8 cellular contexts compared by ENCODE assay signal in the genomic region with DNA sequence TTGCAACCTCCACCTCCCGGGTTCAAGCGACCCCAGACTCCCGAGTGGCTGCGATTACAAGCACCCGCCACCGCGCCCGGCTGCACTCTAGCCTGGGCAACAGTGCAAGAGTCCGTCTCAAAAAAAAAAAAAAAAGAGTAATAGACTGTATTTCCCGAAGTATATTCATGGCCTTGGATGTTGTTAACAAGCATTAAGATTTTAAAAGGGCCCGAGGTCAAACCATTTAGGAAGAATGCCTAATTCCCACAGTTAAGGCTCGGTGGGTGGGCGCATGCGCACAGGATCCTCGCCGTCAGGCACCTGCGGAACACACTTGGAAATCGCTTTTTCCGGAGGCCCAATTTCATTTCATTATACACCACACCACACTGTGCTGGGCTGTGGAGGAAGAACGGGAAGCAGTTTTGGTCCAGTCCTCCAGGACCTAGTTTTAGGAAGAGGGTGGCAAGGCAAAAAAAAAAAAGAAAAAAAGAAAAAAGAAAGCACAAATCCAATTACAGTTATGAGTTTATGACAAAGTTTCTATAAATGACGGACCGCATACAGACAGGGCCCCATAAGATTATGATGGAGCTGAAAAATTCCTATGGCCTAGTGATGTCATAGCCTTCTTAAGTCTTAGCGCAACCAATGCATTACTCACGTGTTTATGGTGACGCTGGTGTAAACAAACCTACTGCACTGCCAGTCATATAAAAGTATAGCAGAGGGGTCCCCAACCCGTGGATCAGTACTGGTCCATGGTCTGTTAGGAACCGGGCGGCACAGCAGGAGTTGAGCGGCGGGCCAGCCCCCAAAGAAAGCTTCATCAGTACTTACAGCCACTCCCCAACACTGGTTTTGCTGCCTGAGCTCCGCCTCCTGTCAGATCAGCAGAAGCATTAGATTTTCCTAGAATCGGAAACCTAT. TPM values are rescaled to one million over a fixed set of nuclear protein-coding genes. Genes with fewer than 3 reads are reported as not detected.
A peak's percentile ranks its signal among the peaks of the same experiment; 100 is the strongest.
DNase-seq lines count a peak whose midpoint lies in the region; ATAC-seq and TF ChIP-seq lines count a peak whose summit lies in the region.

No MANE protein-coding gene starts in this region.

- no peaks in the 10 kb centered on the region for H3K9me3 Mint-ChIP-seq in activated T-helper 2 cell treated with anti-CD3 and anti-CD28 coated beads, Interferon-gamma antibody, Interleukin-2, Interleukin-4, amounts not matched to agents 10 μg/mL and 5 μg/mL and 100 μg/mL, durations not matched to agents 14 hours and 24 hours and 36 hours

- 7 to 13% methylated on average over 17 to 18 of the region's 32 CpGs for WGBS in gastroesophageal sphincter (ENCODE audit: low coverage in 1 of 2), 2 donors
- 10 to 14% (median 11%) methylated on average over 32 of the region's 32 CpGs for WGBS in ovary, 3 donors

- intact Hi-C loops in activated T-helper 2 cell treated with anti-CD3 and anti-CD28 coated beads, Interferon-gamma antibody, Interleukin-2, Interleukin-4, amounts not matched to agents 10 μg/mL and 5 μg/mL and 100 μg/mL, durations not matched to agents 14 hours and 24 hours and 36 hours (cut with micrococcal nuclease) = loop anchor here (1.0 kb wide), 1 partner anchor 10 kb away; no protein-coding TSS in a partner anchor
- intact Hi-C loops in ovary (cut with DNase I) = loop anchor here in 1 of 4 donors (2.0 kb wide), 1 partner anchor 18 kb away; no protein-coding TSS in a partner anchor

- H3K27ac ChIP-seq in Karpas-422 (ENCODE audit: low read length) = no peak overlapping the region
- H3K27ac ChIP-seq in gastroesophageal sphincter = peak overlapping the region in 1 of 4 donors; percentile 37
- no peak overlapping the region for H3K27ac ChIP-seq in ovary

- H3K27me3 Mint-ChIP-seq in activated T-helper 2 cell treated with anti-CD3 and anti-CD28 coated beads, Interferon-gamma antibody, Interleukin-2, Interleukin-4, amounts not matched to agents 10 μg/mL and 5 μg/mL and 100 μg/mL, durations not matched to agents 14 hours and 24 hours and 36 hours (ENCODE audit: low read depth) = peaks cover 8% of the 10 kb centered on the region

- peaks cover 12% of the 10 kb centered on the region for H3K4me1 Mint-ChIP-seq in activated T-helper 2 cell treated with anti-CD3 and anti-CD28 coated beads, Interferon-gamma antibody, Interleukin-2, Interleukin-4, amounts not matched to agents 10 μg/mL and 5 μg/mL and 100 μg/mL, durations not matched to agents 14 hours and 24 hours and 36 hours (ENCODE audit: low read depth)

- H3K9me2 ChIP-seq in Karpas-422 (replicated peaks; ENCODE audit: insufficient read depth, low read length) = no peaks in the 10 kb centered on the region

- no peak overlapping the region for H2AFZ ChIP-seq in Karpas-422 (ENCODE audit: low read length)

- peak; percentile 41 for DNase-seq in EL
- no peak for DNase-seq in Karpas-422
- no peak for DNase-seq in activated T-helper 2 cell treated with anti-CD3 and anti-CD28 coated beads, Interferon-gamma antibody, Interleukin-2, Interleukin-4, amounts not matched to agents 10 μg/mL and 5 μg/mL and 100 μg/mL, durations not matched to agents 14 hours and 24 hours and 36 hours (ENCODE audit: low spot score)
- DNase-seq in ovary = peak in 1 of 5 donors; percentile 53
- DNase-seq in UCSD-AML1 (lab: John Stamatoyannopoulos, UW; ENCODE audit: unreplicated experiment) = no peak

- TF ChIP-seq EP300 in gastroesophageal sphincter (IDR thresholded peaks at IDR 0.05) = no peak
- TF ChIP-seq EP300 in ovary (IDR thresholded peaks at IDR 0.05) = no peak

- H3K4me3 ChIP-seq in Karpas-422 (ENCODE audit: low read length) (peak overlapping the region; percentile 49), gastroesophageal sphincter (peak overlapping the region; percentile 48 to 50), ovary (peak overlapping the region; percentile 34)

- H3K36me3 ChIP-seq in Karpas-422 (ENCODE audit: insufficient read depth, low read length) (no peaks in the 10 kb centered on the region), gastroesophageal sphincter (no peaks in the 10 kb centered on the region), ovary (no peaks in the 10 kb centered on the region)

- H3K27ac Mint-ChIP-seq in activated T-helper 2 cell treated with anti-CD3 and anti-CD28 coated beads, Interferon-gamma antibody, Interleukin-2, Interleukin-4, amounts not matched to agents 10 μg/mL and 5 μg/mL and 100 μg/mL, durations not matched to agents 14 hours and 24 hours and 36 hours = peak overlapping the region; percentile 11

- H3K36me3 Mint-ChIP-seq in activated T-helper 2 cell treated with anti-CD3 and anti-CD28 coated beads, Interferon-gamma antibody, Interleukin-2, Interleukin-4, amounts not matched to agents 10 μg/mL and 5 μg/mL and 100 μg/mL, durations not matched to agents 14 hours and 24 hours and 36 hours (ENCODE audit: low read depth) = no peaks in the 10 kb centered on the region

- peak overlapping the region; percentile 15; the same call in 1 of the 2 replicates for H3K9ac ChIP-seq in Karpas-422 (ENCODE audit: low read length)

- TF ChIP-seq POLR2A in gastroesophageal sphincter (IDR thresholded peaks at IDR 0.05) (no peak), ovary (IDR thresholded peaks at IDR 0.05) (no peak)

- H3K79me2 ChIP-seq in Karpas-422 (ENCODE audit: low read length) = no peaks in the 10 kb centered on the region

- ATAC-seq in gastroesophageal sphincter (no peak), GM18520 (IDR thresholded peaks at IDR 0.05; ENCODE audit: unreplicated experiment) (no peak), HG02840 (IDR thresholded peaks at IDR 0.05; ENCODE audit: low FRiP score, unreplicated experiment) (no peak)

- H4K20me1 ChIP-seq in Karpas-422 (ENCODE audit: insufficient read depth, low read depth, low read length) = no peaks in the 10 kb centered on the region; the same call in 1 of the 2 replicates

- H3K27me3 ChIP-seq in Karpas-422 (ENCODE audit: low read length) (no peaks in the 10 kb centered on the region), gastroesophageal sphincter (peaks cover 7% of the 10 kb centered on the region), ovary (no peaks in the 10 kb centered on the region)

- peak in 1 of 4 experiments; percentile 14 for TF ChIP-seq CTCF in gastroesophageal sphincter (IDR thresholded peaks at IDR 0.05)
- TF ChIP-seq CTCF in ovary (IDR thresholded peaks at IDR 0.05) = no peak

- H3K4me1 ChIP-seq in Karpas-422 (ENCODE audit: low read length) (peaks cover 12% of the 10 kb centered on the region), gastroesophageal sphincter (peaks cover 0 to 8% (median 0%) of the 10 kb centered on the region in 3 donors), ovary (ENCODE audit: insufficient read depth) (peaks cover 2% of the 10 kb centered on the region)

- H3K9me3 ChIP-seq in Karpas-422 (ENCODE audit: low read length) (no peaks in the 10 kb centered on the region), gastroesophageal sphincter (no peaks in the 10 kb centered on the region), ovary (no peaks in the 10 kb centered on the region)

- H3K4me2 ChIP-seq in Karpas-422 (ENCODE audit: low read depth, low read length, poor library complexity, severe bottlenecking) = peak overlapping the region; percentile 67

- peak overlapping the region; percentile 78 for H3K4me3 Mint-ChIP-seq in activated T-helper 2 cell treated with anti-CD3 and anti-CD28 coated beads, Interferon-gamma antibody, Interleukin-2, Interleukin-4, amounts not matched to agents 10 μg/mL and 5 μg/mL and 100 μg/mL, durations not matched to agents 14 hours and 24 hours and 36 hours (ENCODE audit: low read depth)

RNA-seq across cellular contexts. Expression of a gene that starts 38.2 kb away (rescaled TPM):
- 236 and 436 TPM in 2 replicates for total RNA-seq in Karpas-422 (2014; rRNA removed; shearing (Covaris generic); ENCODE audit: low replicate concordance)
- 437 and 443 TPM in 2 replicates for total RNA-seq in activated T-helper 2 cell treated with anti-CD3 and anti-CD28 coated beads, Interferon-gamma antibody, Interleukin-2, Interleukin-4, amounts not matched to agents 10 μg/mL and 5 μg/mL and 100 μg/mL, durations not matched to agents 14 hours and 24 hours and 36 hours
- total RNA-seq in gastroesophageal sphincter = 100 to 1,000 TPM; 309 to 383 (median 364) TPM
- total RNA-seq in ovary = 100 to 1,000 TPM; 266 to 526 (median 420) TPM
- polyA plus RNA-seq in ovary = 100 to 1,000 TPM; 500 to 590 TPM
